26 cellular contexts compared by ENCODE assay signal in the genomic region with DNA sequence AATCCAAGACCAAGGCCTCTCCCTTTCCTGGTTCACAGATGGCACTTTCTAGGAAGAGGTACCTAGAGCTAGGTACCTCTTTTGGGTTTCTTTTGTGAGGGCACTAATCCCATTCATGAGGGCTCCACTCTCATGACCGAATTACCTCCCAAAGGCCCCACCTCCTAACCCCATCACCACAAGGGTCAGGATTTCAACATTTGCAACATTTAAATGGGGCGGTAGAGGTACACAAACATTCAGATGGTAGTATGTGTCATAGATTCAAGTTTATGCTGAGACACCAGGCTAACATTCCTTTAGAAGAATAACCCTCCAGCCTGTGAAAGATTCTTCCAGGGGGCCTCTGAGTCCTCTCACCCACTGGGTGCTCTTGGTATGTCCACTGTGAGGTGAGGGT.
DNase-seq lines count a peak whose midpoint lies in the region; ATAC-seq and TF ChIP-seq lines count a peak whose summit lies in the region.
"Had no signal": no experiment of that assay in that cellular context is flagged by ENCODE, and none has a peak within 500 bp of the region (broad histone marks: within the 10 kb centered on the region; RNA-seq: fewer than 3 reads in every experiment).

No MANE protein-coding gene starts in this region.

- BruUV-seq in mammary epithelial cell (replicated peaks; lab: Mats Ljungman, UMichigan) = no TSS peak

- H3K27me3 Mint-ChIP-seq in activated naive CD8-positive, alpha-beta T cell = no peaks in the 10 kb centered on the region
- H3K27me3 Mint-ChIP-seq in activated naive CD8-positive, alpha-beta T cell treated with anti-CD3 and anti-CD28 coated beads for 36 hours = no peaks in the 10 kb centered on the region
- H3K27me3 Mint-ChIP-seq: stimulated activated naive CD8-positive, alpha-beta T cell treated with anti-CD3 and anti-CD28 coated beads, Interleukin-15, Interleukin-2, amounts not matched to agents 100 ng/mL and 50 ng/mL, for 24 hours had no signal

- no peak overlapping the region for H3K4me2 ChIP-seq in mammary epithelial cell (ENCODE audit: insufficient read depth, low read depth, low read length)

- intact Hi-C loops in mammary epithelial cell (cut with micrococcal nuclease) = no loop called here
- intact Hi-C loops in left colon (cut with DNase I, micrococcal nuclease) = no loop called here
- intact Hi-C loops in heart right ventricle (cut with DNase I) = loop anchor here in 1 of 10 donors (10.0 kb wide), 1 partner anchor 485 kb away; no protein-coding TSS in a partner anchor

- in situ Hi-C loops in mammary epithelial cell (cut with MboI; ENCODE audit: low sequenced_read_pairs in 2 of 2) = no loop called here

- H3K36me3 ChIP-seq in mammary epithelial cell (ENCODE audit: insufficient read depth, low read length) = no peaks in the 10 kb centered on the region
- H3K36me3 ChIP-seq in heart right ventricle = no peaks in the 10 kb centered on the region
- H3K36me3 ChIP-seq: tibial artery had no signal

- DNase-seq in activated naive CD8-positive, alpha-beta T cell treated with anti-CD3 and anti-CD28 coated beads for 36 hours = no peak
- peak; percentile 62 for DNase-seq in mammary epithelial cell
- DNase-seq in left colon = no peak
- no peak for DNase-seq in activated T-cell treated with anti-CD3 and anti-CD28 coated beads, Interleukin-2, amount 50 U/mL, for 48 hours
- DNase-seq in heart right ventricle = no peak
- no peak for DNase-seq in stimulated activated CD8-positive, alpha-beta memory T cell treated with anti-CD3 and anti-CD28 coated beads, Interleukin-4, amount 100 ng/mL, for 48 hours
- DNase-seq: 8988T; activated CD4-positive, alpha-beta T cell treated with anti-CD3 and anti-CD28 coated beads for 1 hour; activated T-cell treated with anti-CD3 and anti-CD28 coated beads, Interleukin-2, amount 50 U/mL, for 4 hours; AML-193; body of pancreas; DMS79; endodermal cell; immature natural killer cell; left ventricle myocardium superior; NCI-H1105 treated with DMSO at 0.1 percent for 48 hours; NCI-H2081; OCI-M1; SHP77; stimulated activated CD4-positive, alpha-beta T cell treated with anti-CD3 and anti-CD28 coated beads, Interleukin-4, amount 100 ng/mL, for 24 hours had no signal

- H3K27me3 ChIP-seq in mammary epithelial cell (ENCODE audit: insufficient read depth, low read length) (no peaks in the 10 kb centered on the region), heart right ventricle (no peaks in the 10 kb centered on the region)
- H3K27me3 ChIP-seq: body of pancreas, tibial artery had no signal

- no peak overlapping the region for H3K4me3 Mint-ChIP-seq in activated naive CD8-positive, alpha-beta T cell
- no peak overlapping the region for H3K4me3 Mint-ChIP-seq in activated naive CD8-positive, alpha-beta T cell treated with anti-CD3 and anti-CD28 coated beads for 36 hours
- H3K4me3 Mint-ChIP-seq: activated T-cell treated with anti-CD3 and anti-CD28 coated beads, Interleukin-2, amount 50 U/mL, for 4 hours; endodermal cell; immature natural killer cell; stimulated activated naive CD8-positive, alpha-beta T cell treated with anti-CD3 and anti-CD28 coated beads, Interleukin-15, Interleukin-2, amounts not matched to agents 100 ng/mL and 50 ng/mL, for 24 hours had no signal

- H3K4me1 ChIP-seq in mammary epithelial cell (ENCODE audit: insufficient read depth, low read length) (no peaks in the 10 kb centered on the region), heart right ventricle (peaks cover 0 to 25% (median 8%) of the 10 kb centered on the region in 9 donors)

- TF ChIP-seq CTCF in mammary epithelial cell (conservative IDR thresholded peaks at IDR 0.05 in 1 of 2, IDR thresholded peaks at IDR 0.05 in 1 of 2; ENCODE audit: extremely low read depth in 1 of 2, insufficient read depth in 1 of 2, low read depth in 1 of 2, low read length in 2 of 2) (no peak), heart right ventricle (IDR thresholded peaks at IDR 0.05) (no peak)

- WGBS in mammary epithelial cell (ENCODE audit: low coverage, missing lambda C conversion rate) = 94% methylated on average over 2 of the region's 2 CpGs
- 96 to 100% methylated on average over 2 of the region's 2 CpGs for WGBS in heart right ventricle, 2 donors

- H3K4me1 Mint-ChIP-seq in activated naive CD8-positive, alpha-beta T cell (ENCODE audit: low read depth) = peaks cover 56% of the 10 kb centered on the region
- H3K4me1 Mint-ChIP-seq in activated naive CD8-positive, alpha-beta T cell treated with anti-CD3 and anti-CD28 coated beads for 36 hours = peaks cover 41% of the 10 kb centered on the region

- no peak overlapping the region for H2AFZ ChIP-seq in mammary epithelial cell (ENCODE audit: low read depth, low read length)

- H3K9ac ChIP-seq in mammary epithelial cell (ENCODE audit: insufficient read depth, low read length) = no peak overlapping the region

- peak overlapping the region; percentile 75 for H3K27ac Mint-ChIP-seq in activated naive CD8-positive, alpha-beta T cell
- no peak overlapping the region for H3K27ac Mint-ChIP-seq in activated naive CD8-positive, alpha-beta T cell treated with anti-CD3 and anti-CD28 coated beads for 36 hours
- H3K27ac Mint-ChIP-seq: endodermal cell had no signal

- ATAC-seq in left colon (peak; percentile 8), GM19023 (IDR thresholded peaks at IDR 0.05; ENCODE audit: unreplicated experiment) (no peak), heart right ventricle (no peak)
- ATAC-seq: activated naive CD4-positive, alpha-beta T cell treated with anti-CD3 and anti-CD28 coated beads, Interleukin-2, amount 50 U/mL, for 72 hours; body of pancreas had no signal

- H3K9me3 ChIP-seq in mammary epithelial cell (replicated peaks; ENCODE audit: insufficient read depth, low read length) (no peaks in the 10 kb centered on the region), heart right ventricle (no peaks in the 10 kb centered on the region)
- H3K9me3 ChIP-seq: body of pancreas, tibial artery had no signal

- no peaks in the 10 kb centered on the region for H3K79me2 ChIP-seq in mammary epithelial cell (ENCODE audit: insufficient read depth, low read length)

- peaks cover 12% of the 10 kb centered on the region for H3K36me3 Mint-ChIP-seq in activated naive CD8-positive, alpha-beta T cell
- peaks cover 18% of the 10 kb centered on the region for H3K36me3 Mint-ChIP-seq in activated naive CD8-positive, alpha-beta T cell treated with anti-CD3 and anti-CD28 coated beads for 36 hours

- CTCF ChIA-PET in mammary epithelial cell (lab: Charles Lee; ENCODE audit: low non-redundant PET) = no interaction called here

- no peaks in the 10 kb centered on the region for H4K20me1 ChIP-seq in mammary epithelial cell (ENCODE audit: insufficient read depth, low read length)

- dilution Hi-C loops in mammary epithelial cell (cut with HindIII; ENCODE audit: low sequenced_read_pairs) = loop anchor here (10.0 kb wide), 1 partner anchor 55 kb away; no protein-coding TSS in a partner anchor

- H3K27ac ChIP-seq in mammary epithelial cell (ENCODE audit: insufficient read depth, low read depth, low read length) (no peak overlapping the region), heart right ventricle (no peak overlapping the region)
- H3K27ac ChIP-seq: body of pancreas, tibial artery had no signal

- H3K9me3 Mint-ChIP-seq in activated naive CD8-positive, alpha-beta T cell (ENCODE audit: low read depth) = peaks cover 4% of the 10 kb centered on the region
- H3K9me3 Mint-ChIP-seq in activated naive CD8-positive, alpha-beta T cell treated with anti-CD3 and anti-CD28 coated beads for 36 hours = peaks cover 5% of the 10 kb centered on the region
- H3K9me3 Mint-ChIP-seq: activated T-cell treated with anti-CD3 and anti-CD28 coated beads, Interleukin-2, amount 50 U/mL, for 4 hours; endodermal cell; immature natural killer cell; stimulated activated naive CD8-positive, alpha-beta T cell treated with anti-CD3 and anti-CD28 coated beads, Interleukin-15, Interleukin-2, amounts not matched to agents 100 ng/mL and 50 ng/mL, for 24 hours had no signal

- no peak overlapping the region for H3K4me3 ChIP-seq in mammary epithelial cell (replicated peaks in 1 of 3; ENCODE audit: insufficient read depth in 1 of 3, low read depth in 2 of 3, low read length in 3 of 3)
- H3K4me3 ChIP-seq in heart right ventricle = no peak overlapping the region
- H3K4me3 ChIP-seq: body of pancreas, coronary artery, tibial artery had no signal
